Comparison of ENCODE assay signal across 16 cellular contexts in genomic region chr5:93831449-93831848, GRCh38.
DNase-seq lines count a peak whose midpoint lies in the region; ATAC-seq, FAIRE-seq and TF ChIP-seq lines count a peak whose summit lies in the region.
"Had no signal": no experiment of that assay in that cellular context is flagged by ENCODE, and none has a peak within 500 bp of the region (broad histone marks: within the 10 kb centered on the region; RNA-seq: fewer than 3 reads in every experiment).

No MANE protein-coding gene starts in this region.

- TF ChIP-seq CTCF in A549 (IDR thresholded peaks at IDR 0.05) (no peak), foreskin keratinocyte (conservative IDR thresholded peaks at IDR 0.05) (peak; percentile 61)

- peak overlapping the region; percentile 52 for H3K4me2 ChIP-seq in A549

- H3K27me3 ChIP-seq in foreskin keratinocyte, result no peaks in the 10 kb centered on the region
- H3K27me3 ChIP-seq: esophagus squamous epithelium, upper lobe of left lung had no signal

- H3K4me3 ChIP-seq in A549, result no peak overlapping the region
- H3K4me3 ChIP-seq: esophagus squamous epithelium, SK-N-MC, upper lobe of left lung had no signal

- H3K27ac ChIP-seq in A549 (0 out of 6 replicates have a peak overlapping the region, but pooled peaks of 1 of the 2 experiments have one; percentile 5), foreskin keratinocyte (no peak overlapping the region)
- H3K27ac ChIP-seq: esophagus squamous epithelium, SK-N-MC, upper lobe of left lung had no signal

- CTCF ChIA-PET in A549 (lab: Yijun Ruan, JAX), result interaction anchor here (0.6 to 1.2 kb wide), 6 partner anchors 14 to 387 kb away, joined by 3 to 5 read pairs (median 3); no protein-coding TSS in a partner anchor

- FAIRE-seq in A549 (lab: Jason Lieb, UNC), result peak; percentile 46
- FAIRE-seq: A204.1, GM18507, kidney had no signal

- peak; percentile 86 to 93 for ATAC-seq in A549
- ATAC-seq in foreskin keratinocyte, result peak; percentile 98
- ATAC-seq in HG02852 (IDR thresholded peaks at IDR 0.05; ENCODE audit: unreplicated experiment), result no peak

- POLR2A ChIA-PET in A549 (lab: Yijun Ruan, JAX), result no interaction called here

- H3K4me1 ChIP-seq in A549 (peaks cover 14% of the 10 kb centered on the region), foreskin keratinocyte (peaks cover 3% of the 10 kb centered on the region)
- H3K4me1 ChIP-seq: esophagus squamous epithelium, upper lobe of left lung had no signal

- 0 out of 5 replicates have a peak, but pooled peaks have one; percentile 8 to 24 for TF ChIP-seq RAD21 in A549 (conservative IDR thresholded peaks at IDR 0.05 in 1 of 2, IDR thresholded peaks at IDR 0.05 in 1 of 2)

- WGBS in A549 (ENCODE audit: missing lambda C conversion rate), result 10% methylated on average over 2 of the region's 2 CpGs

- TF ChIP-seq POLR2A in A549 (IDR thresholded peaks at IDR 0.05; ENCODE audit: low read length), result no peak

- no peaks in the 10 kb centered on the region for H3K9me3 ChIP-seq in A549
- H3K9me3 ChIP-seq: esophagus squamous epithelium, upper lobe of left lung had no signal

- no peak for TF ChIP-seq EP300 in A549 (IDR thresholded peaks at IDR 0.05)

- DNase-seq in A549 (ENCODE audit: low read depth in 1 of 2, low spot score in 1 of 2) (peak; percentile 20 to 38), HK-2 (ENCODE audit: unreplicated experiment) (peak; percentile 3), amniotic stem cell (lab: John Stamatoyannopoulos, UW) (peak; percentile 81), foreskin keratinocyte (peak; percentile 73 to 91), DMS153 (lab: John Stamatoyannopoulos, UW) (no peak), NCI-H1930 (lab: John Stamatoyannopoulos, UW) (no peak)
- DNase-seq in NK-92 treated with Interleukin-12 subunit alpha and Interleukin-12 subunit beta, amount 100 ng/mL, for 24 hours (lab: John Stamatoyannopoulos, UW), result no peak
- DNase-seq: DND-41, esophagus squamous epithelium, kidney, nephron progenitor cell, upper lobe of left lung had no signal

TF ChIP-seq in A549, 52 proteins besides CTCF, POLR2A, EP300 and RAD21:
- TF ChIP-seq JUNB (IDR thresholded peaks at IDR 0.05) (peak; percentile 39), HDAC2 (IDR thresholded peaks at IDR 0.05) (no peak), FOSL2 (IDR thresholded peaks at IDR 0.05) (0 out of 2 replicates have a peak, but pooled peaks have one; percentile 13), FOSL2 (CRISPR knock-in tag; IDR thresholded peaks at IDR 0.05) (peak; percentile 64)

Comparison
In these comparisons a context has a peak if more than half of its experiments do, and no peak if none do; other contexts are left out.
1. DNase-seq: peak in A549 (2 of 2), HK-2 (single experiment), amniotic stem cell (single experiment) and foreskin keratinocyte (2 of 2); none in NK-92 treated with Interleukin-12 subunit alpha and Interleukin-12 subunit beta, amount 100 ng/mL, for 24 hours (single experiment), DMS153 (single experiment) and NCI-H1930 (0 of 2).